Comparison of ENCODE assay signal across 22 cellular contexts in genomic region chr7:134024729-134025128, GRCh38.
DNase-seq lines count a peak whose midpoint lies in the region; ATAC-seq and TF ChIP-seq lines count a peak whose summit lies in the region.
"Had no signal": no experiment of that assay in that cellular context is flagged by ENCODE, and none has a peak within 500 bp of the region (broad histone marks: within the 10 kb centered on the region; RNA-seq: fewer than 3 reads in every experiment).

No MANE protein-coding gene starts in this region.

- DNase-seq in NCI-H2196 (lab: John Stamatoyannopoulos, UW; ENCODE audit: unreplicated experiment): peak; percentile 31
- DNase-seq in NCI-H2196 treated with DMSO at 0.1 percent for 48 hours (lab: John Stamatoyannopoulos, UW; ENCODE audit: unreplicated experiment): no peak
- DNase-seq in NCI-H446 treated with DMSO at 0.1 percent for 48 hours (lab: John Stamatoyannopoulos, UW): peak; percentile 32
- DNase-seq in fibroblast of lung (ENCODE audit: low read depth in 2 of 2): peak; percentile 42 to 45
- DNase-seq in prostate gland (ENCODE audit: low spot score): peak; percentile 36
- DNase-seq in stimulated activated naive CD8-positive, alpha-beta T cell treated with anti-CD3 and anti-CD28 coated beads, Interleukin-15, amount 100 ng/mL, for 72 hours: no peak
- no peak for DNase-seq in HK-2 (ENCODE audit: unreplicated experiment)
- DNase-seq in naive thymus-derived CD4-positive, alpha-beta T cell: no peak
- DNase-seq: activated CD4-positive, alpha-beta memory T cell treated with anti-CD3 and anti-CD28 coated beads for 36 hours; activated naive CD8-positive, alpha-beta T cell treated with anti-CD3 and anti-CD28 coated beads, Interleukin-2, amount 10 ng/mL, durations not matched to agents 7 days and 5 days; foreskin keratinocyte; MV-4-11; pancreas; right cardiac atrium; SIG-M5; stimulated activated CD4-positive, alpha-beta T cell treated with anti-CD3 and anti-CD28 coated beads, Interleukin-12 subunit alpha, Interleukin-12 subunit beta, amount 100 ng/mL, for 4 hours; stimulated activated CD4-positive, alpha-beta T cell treated with anti-CD3 and anti-CD28 coated beads, Interleukin-4, amount 100 ng/mL, for 24 hours; stimulated activated naive B cell treated with anti-CD40 and anti-IgM and Interleukin-4, amounts not matched to agents 10 μg/mL and 1 μg/mL and 100 μg/mL, for 72 hours; T-cell had no signal

- H3K9ac ChIP-seq in fibroblast of lung (ENCODE audit: insufficient read depth, low read length): no peak overlapping the region
- H3K9ac ChIP-seq: BLaER1 treated with 17β-estradiol and CSF1 and Interleukin-3, amounts not matched to agents 10 nM and 100 nM had no signal

- no peak overlapping the region for H3K4me3 ChIP-seq in fibroblast of lung (replicated peaks in 1 of 4; ENCODE audit: control extremely low read depth in 1 of 4, insufficient read depth in 1 of 4, low read depth in 3 of 4, low read length in 4 of 4)
- H3K4me3 ChIP-seq in prostate gland: no peak overlapping the region
- no peak overlapping the region for H3K4me3 ChIP-seq in naive thymus-derived CD4-positive, alpha-beta T cell (ENCODE audit: low read length)
- H3K4me3 ChIP-seq: BLaER1 treated with 17β-estradiol and CSF1 and Interleukin-3, amounts not matched to agents 10 nM and 100 nM; body of pancreas; pancreas; vagina had no signal

- H3K9me3 ChIP-seq in fibroblast of lung (ENCODE audit: control insufficient read depth, insufficient read depth, low read depth, low read length) (no peaks in the 10 kb centered on the region), prostate gland (no peaks in the 10 kb centered on the region)
- H3K9me3 ChIP-seq in naive thymus-derived CD4-positive, alpha-beta T cell (ENCODE audit: control insufficient read depth in 2 of 3, low read length in 3 of 3): no peaks in the 10 kb centered on the region
- H3K9me3 ChIP-seq: body of pancreas, pancreas, vagina had no signal

- H2AFZ ChIP-seq in fibroblast of lung (ENCODE audit: low read length): no peak overlapping the region

- no peaks in the 10 kb centered on the region for H3K27me3 Mint-ChIP-seq in stimulated activated naive CD8-positive, alpha-beta T cell treated with anti-CD3 and anti-CD28 coated beads, Interleukin-15, amount 100 ng/mL, for 72 hours
- no peaks in the 10 kb centered on the region for H3K27me3 Mint-ChIP-seq in naive thymus-derived CD4-positive, alpha-beta T cell
- H3K27me3 Mint-ChIP-seq: activated CD4-positive, alpha-beta memory T cell treated with anti-CD3 and anti-CD28 coated beads for 36 hours; activated naive CD8-positive, alpha-beta T cell treated with anti-CD3 and anti-CD28 coated beads, Interleukin-2, amount 10 ng/mL, durations not matched to agents 7 days and 5 days; stimulated activated naive B cell treated with anti-CD40 and anti-IgM and Interleukin-4, amounts not matched to agents 10 μg/mL and 1 μg/mL and 100 μg/mL, for 72 hours; T-cell had no signal

- H3K36me3 ChIP-seq in fibroblast of lung (ENCODE audit: control insufficient read depth, insufficient read depth, low read length) (no peaks in the 10 kb centered on the region), prostate gland (no peaks in the 10 kb centered on the region)
- H3K36me3 ChIP-seq in naive thymus-derived CD4-positive, alpha-beta T cell (ENCODE audit: control insufficient read depth in 2 of 3, insufficient read depth in 3 of 3, low read length in 3 of 3): no peaks in the 10 kb centered on the region
- H3K36me3 ChIP-seq: pancreas, vagina had no signal

- WGBS in prostate gland: 70% methylated on average over 3 of the region's 3 CpGs

- no peak for TF ChIP-seq CTCF in fibroblast of lung (conservative IDR thresholded peaks at IDR 0.05 in 1 of 2, IDR thresholded peaks at IDR 0.05 in 1 of 2; ENCODE audit: low read depth in 1 of 2, low read length in 2 of 2)
- TF ChIP-seq CTCF in prostate gland (IDR thresholded peaks at IDR 0.05): no peak

- no peak overlapping the region for H3K27ac Mint-ChIP-seq in stimulated activated naive CD8-positive, alpha-beta T cell treated with anti-CD3 and anti-CD28 coated beads, Interleukin-15, amount 100 ng/mL, for 72 hours
- H3K27ac Mint-ChIP-seq in naive thymus-derived CD4-positive, alpha-beta T cell: no peak overlapping the region
- H3K27ac Mint-ChIP-seq: activated CD4-positive, alpha-beta memory T cell treated with anti-CD3 and anti-CD28 coated beads for 36 hours; activated naive CD8-positive, alpha-beta T cell treated with anti-CD3 and anti-CD28 coated beads, Interleukin-2, amount 10 ng/mL, durations not matched to agents 7 days and 5 days; stimulated activated naive B cell treated with anti-CD40 and anti-IgM and Interleukin-4, amounts not matched to agents 10 μg/mL and 1 μg/mL and 100 μg/mL, for 72 hours; T-cell had no signal

- CTCF ChIA-PET in naive thymus-derived CD4-positive, alpha-beta T cell (lab: Charles Lee): no interaction called here

- H3K27me3 ChIP-seq in fibroblast of lung (ENCODE audit: control insufficient read depth, insufficient read depth, low read length): no peaks in the 10 kb centered on the region
- no peaks in the 10 kb centered on the region for H3K27me3 ChIP-seq in prostate gland (replicated peaks; ENCODE audit: insufficient read depth)
- H3K27me3 ChIP-seq in naive thymus-derived CD4-positive, alpha-beta T cell (ENCODE audit: control insufficient read depth in 2 of 2, insufficient read depth in 2 of 2, low read length in 2 of 2): no peaks in the 10 kb centered on the region
- H3K27me3 ChIP-seq: BLaER1 treated with 17β-estradiol and CSF1 and Interleukin-3, amounts not matched to agents 10 nM and 100 nM; body of pancreas; foreskin keratinocyte; pancreas; vagina had no signal

- H3K4me1 ChIP-seq in fibroblast of lung (ENCODE audit: control insufficient read depth, extremely low read depth, insufficient read depth, low read length) (no peaks in the 10 kb centered on the region), prostate gland (replicated peaks) (no peaks in the 10 kb centered on the region)
- no peaks in the 10 kb centered on the region for H3K4me1 ChIP-seq in naive thymus-derived CD4-positive, alpha-beta T cell (ENCODE audit: control insufficient read depth in 2 of 2, insufficient read depth in 2 of 2, low read length in 2 of 2)
- H3K4me1 ChIP-seq: BLaER1 treated with 17β-estradiol and CSF1 and Interleukin-3, amounts not matched to agents 10 nM and 100 nM had no signal

- H3K9me3 Mint-ChIP-seq in stimulated activated naive CD8-positive, alpha-beta T cell treated with anti-CD3 and anti-CD28 coated beads, Interleukin-15, amount 100 ng/mL, for 72 hours: no peaks in the 10 kb centered on the region
- peaks cover 0 to 2% (median 0%) of the 10 kb centered on the region in 11 donors for H3K9me3 Mint-ChIP-seq in naive thymus-derived CD4-positive, alpha-beta T cell
- H3K9me3 Mint-ChIP-seq: activated CD4-positive, alpha-beta memory T cell treated with anti-CD3 and anti-CD28 coated beads for 36 hours; activated naive CD8-positive, alpha-beta T cell treated with anti-CD3 and anti-CD28 coated beads, Interleukin-2, amount 10 ng/mL, durations not matched to agents 7 days and 5 days; stimulated activated naive B cell treated with anti-CD40 and anti-IgM and Interleukin-4, amounts not matched to agents 10 μg/mL and 1 μg/mL and 100 μg/mL, for 72 hours; T-cell had no signal

- no peaks in the 10 kb centered on the region for H4K20me1 ChIP-seq in fibroblast of lung (ENCODE audit: control insufficient read depth, extremely low read depth, insufficient read depth, low read length)
- H4K20me1 ChIP-seq: BLaER1 treated with 17β-estradiol and CSF1 and Interleukin-3, amounts not matched to agents 10 nM and 100 nM had no signal

- H3K4me2 ChIP-seq in fibroblast of lung (ENCODE audit: extremely low read depth, insufficient read depth, low read length): no peak overlapping the region
- H3K4me2 ChIP-seq: BLaER1 treated with 17β-estradiol and CSF1 and Interleukin-3, amounts not matched to agents 10 nM and 100 nM had no signal

- POLR2A ChIA-PET in naive thymus-derived CD4-positive, alpha-beta T cell (lab: Charles Lee): no interaction called here

- H3K27ac ChIP-seq in fibroblast of lung (ENCODE audit: insufficient read depth, low read length): no peak overlapping the region
- no peak overlapping the region for H3K27ac ChIP-seq in prostate gland
- no peak overlapping the region for H3K27ac ChIP-seq in naive thymus-derived CD4-positive, alpha-beta T cell (ENCODE audit: low read depth, low read length)
- H3K27ac ChIP-seq: BLaER1 treated with 17β-estradiol and CSF1 and Interleukin-3, amounts not matched to agents 10 nM and 100 nM; body of pancreas; foreskin keratinocyte; pancreas; vagina had no signal

- no peak for ATAC-seq in stimulated activated naive CD8-positive, alpha-beta T cell treated with anti-CD3 and anti-CD28 coated beads, Interleukin-15, amount 100 ng/mL, for 72 hours
- no peak for ATAC-seq in naive thymus-derived CD4-positive, alpha-beta T cell
- ATAC-seq: body of pancreas; foreskin keratinocyte; pancreas; right cardiac atrium; stimulated activated naive B cell treated with anti-CD40 and anti-IgM and Interleukin-4, amounts not matched to agents 10 μg/mL and 1 μg/mL and 100 μg/mL, for 72 hours; T-cell had no signal

- no peaks in the 10 kb centered on the region for H3K4me1 Mint-ChIP-seq in stimulated activated naive CD8-positive, alpha-beta T cell treated with anti-CD3 and anti-CD28 coated beads, Interleukin-15, amount 100 ng/mL, for 72 hours
- peaks cover 0 to under 1% (median 0%) of the 10 kb centered on the region in 7 donors for H3K4me1 Mint-ChIP-seq in naive thymus-derived CD4-positive, alpha-beta T cell
- H3K4me1 Mint-ChIP-seq: activated naive CD8-positive, alpha-beta T cell treated with anti-CD3 and anti-CD28 coated beads, Interleukin-2, amount 10 ng/mL, durations not matched to agents 7 days and 5 days; stimulated activated naive B cell treated with anti-CD40 and anti-IgM and Interleukin-4, amounts not matched to agents 10 μg/mL and 1 μg/mL and 100 μg/mL, for 72 hours; T-cell had no signal

- intact Hi-C loops in prostate gland (cut with DNase I): no loop called here
- intact Hi-C loops in naive thymus-derived CD4-positive, alpha-beta T cell (cut with micrococcal nuclease): no loop called here

- no peak for TF ChIP-seq POLR2A in prostate gland (IDR thresholded peaks at IDR 0.05)

- no peaks in the 10 kb centered on the region for H3K79me2 ChIP-seq in fibroblast of lung (ENCODE audit: control insufficient read depth, insufficient read depth, low read length)

- no peak overlapping the region for H3K4me3 Mint-ChIP-seq in stimulated activated naive CD8-positive, alpha-beta T cell treated with anti-CD3 and anti-CD28 coated beads, Interleukin-15, amount 100 ng/mL, for 72 hours
- H3K4me3 Mint-ChIP-seq in naive thymus-derived CD4-positive, alpha-beta T cell: no peak overlapping the region
- H3K4me3 Mint-ChIP-seq: activated CD4-positive, alpha-beta memory T cell treated with anti-CD3 and anti-CD28 coated beads for 36 hours; activated naive CD8-positive, alpha-beta T cell treated with anti-CD3 and anti-CD28 coated beads, Interleukin-2, amount 10 ng/mL, durations not matched to agents 7 days and 5 days; stimulated activated naive B cell treated with anti-CD40 and anti-IgM and Interleukin-4, amounts not matched to agents 10 μg/mL and 1 μg/mL and 100 μg/mL, for 72 hours; T-cell had no signal

- peaks cover 0 to 64% (median 27%) of the 10 kb centered on the region in 5 donors for H3K36me3 Mint-ChIP-seq in naive thymus-derived CD4-positive, alpha-beta T cell
- H3K36me3 Mint-ChIP-seq: activated naive CD8-positive, alpha-beta T cell treated with anti-CD3 and anti-CD28 coated beads, Interleukin-2, amount 10 ng/mL, durations not matched to agents 7 days and 5 days had no signal

Comparison
In these comparisons a context has a peak if more than half of its experiments do, and no peak if none do; other contexts are left out.
1. DNase-seq: peak in NCI-H2196 (single experiment), NCI-H446 treated with DMSO at 0.1 percent for 48 hours (single experiment), fibroblast of lung (2 of 2) and prostate gland (single experiment); none in NCI-H2196 treated with DMSO at 0.1 percent for 48 hours (single experiment), stimulated activated naive CD8-positive, alpha-beta T cell treated with anti-CD3 and anti-CD28 coated beads, Interleukin-15, amount 100 ng/mL, for 72 hours (0 of 2), HK-2 (single experiment) and naive thymus-derived CD4-positive, alpha-beta T cell (0 of 9).